ENCODE assay signal across 16 cellular contexts in the genomic region with DNA sequence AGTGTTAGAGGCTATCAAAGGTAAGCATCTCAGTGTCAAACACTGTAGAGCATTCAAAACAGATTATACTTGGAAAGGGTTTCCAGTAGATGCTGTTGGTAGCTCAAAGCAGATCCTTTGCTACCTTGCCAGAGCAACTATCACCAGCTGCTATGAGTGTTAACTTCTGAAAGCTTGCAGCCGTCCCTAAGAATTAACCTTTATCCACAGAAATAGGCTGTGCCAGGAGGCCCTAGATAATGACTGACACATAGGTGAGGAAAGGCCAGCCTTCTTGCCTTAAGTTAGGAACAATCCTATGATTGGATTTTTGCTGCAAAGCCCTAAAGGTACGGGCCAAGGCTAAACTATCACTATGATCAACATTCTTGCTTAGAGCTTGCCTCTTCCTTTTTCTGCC.
DNase-seq lines count a peak whose midpoint lies in the region; ATAC-seq and TF ChIP-seq lines count a peak whose summit lies in the region.
"Had no signal": no experiment of that assay in that cellular context is flagged by ENCODE, and none has a peak within 500 bp of the region (broad histone marks: within the 10 kb centered on the region; RNA-seq: fewer than 3 reads in every experiment).

No MANE protein-coding gene starts in this region.

- DNase-seq in left ventricle myocardium superior, result no peak
- no peak for DNase-seq in left ventricle myocardium inferior
- DNase-seq in body of pancreas, result peak in 2 of 4 donors; percentile 3 to 29
- DNase-seq in left colon, result no peak
- no peak for DNase-seq in activated CD4-positive, alpha-beta T cell treated with anti-CD3 and anti-CD28 coated beads for 36 hours
- no peak for DNase-seq in COR-L47 (lab: John Stamatoyannopoulos, UW)
- DNase-seq in NAMALWA (ENCODE audit: low spot score), result no peak
- DNase-seq: CD4-positive, CD25-positive, alpha-beta regulatory T cell; DND-41; GM23248; NCI-H226; NCI-H526 treated with DMSO at 0.1 percent for 48 hours; SW 1271 had no signal

- ATAC-seq in left ventricle myocardium superior, result peak; percentile 35
- ATAC-seq in body of pancreas, result peak; percentile 27
- peak; percentile 65 for ATAC-seq in left colon
- no peak for ATAC-seq in activated CD4-positive, alpha-beta T cell treated with anti-CD3 and anti-CD28 coated beads for 36 hours
- ATAC-seq: GM12878 had no signal

- no peaks in the 10 kb centered on the region for H3K36me3 Mint-ChIP-seq in activated CD4-positive, alpha-beta T cell treated with anti-CD3 and anti-CD28 coated beads for 36 hours (ENCODE audit: low read depth)
- H3K36me3 Mint-ChIP-seq: CD4-positive, CD25-positive, alpha-beta regulatory T cell had no signal

- no peaks in the 10 kb centered on the region for H3K27me3 ChIP-seq in left ventricle myocardium inferior (ENCODE audit: low read depth)
- no peaks in the 10 kb centered on the region for H3K27me3 ChIP-seq in body of pancreas

- WGBS in body of pancreas, 2 donors, result 28 to 63% methylated on average over 2 of the region's 2 CpGs

- H3K4me3 Mint-ChIP-seq in activated CD4-positive, alpha-beta T cell treated with anti-CD3 and anti-CD28 coated beads for 36 hours, result no peak overlapping the region
- H3K4me3 Mint-ChIP-seq: B cell; CD4-positive, CD25-positive, alpha-beta regulatory T cell had no signal

- no peaks in the 10 kb centered on the region for H3K27me3 Mint-ChIP-seq in activated CD4-positive, alpha-beta T cell treated with anti-CD3 and anti-CD28 coated beads for 36 hours
- H3K27me3 Mint-ChIP-seq: B cell; CD4-positive, CD25-positive, alpha-beta regulatory T cell had no signal

- H3K27ac ChIP-seq in left ventricle myocardium inferior (replicated peaks) (no peak overlapping the region), body of pancreas (no peak overlapping the region)
- H3K27ac ChIP-seq: GM23248, HL-60 had no signal

- TF ChIP-seq POLR2A in body of pancreas (IDR thresholded peaks at IDR 0.05), result no peak

- H3K9me3 ChIP-seq in left ventricle myocardium inferior (replicated peaks) (peaks cover 16% of the 10 kb centered on the region), body of pancreas (peaks cover 0 to 9% (median 0%) of the 10 kb centered on the region in 3 donors)

- POLR2A ChIA-PET in activated CD4-positive, alpha-beta T cell treated with anti-CD3 and anti-CD28 coated beads for 36 hours (lab: Charles Lee), result no interaction called here

- intact Hi-C loops in left ventricle myocardium superior (cut with micrococcal nuclease), result no loop called here
- intact Hi-C loops in left ventricle myocardium inferior (cut with micrococcal nuclease), result no loop called here
- intact Hi-C loops in body of pancreas (cut with DNase I), result no loop called here
- intact Hi-C loops in left colon (cut with DNase I, micrococcal nuclease), result no loop called here
- intact Hi-C loops in activated CD4-positive, alpha-beta T cell treated with anti-CD3 and anti-CD28 coated beads for 36 hours (cut with DNase I, micrococcal nuclease), result no loop called here

- H3K4me1 Mint-ChIP-seq in activated CD4-positive, alpha-beta T cell treated with anti-CD3 and anti-CD28 coated beads for 36 hours, result no peaks in the 10 kb centered on the region
- H3K4me1 Mint-ChIP-seq: B cell; CD4-positive, CD25-positive, alpha-beta regulatory T cell had no signal

- TF ChIP-seq CTCF in left ventricle myocardium inferior (IDR thresholded peaks at IDR 0.05; ENCODE audit: borderline replicate concordance), result no peak
- no peak for TF ChIP-seq CTCF in body of pancreas (IDR thresholded peaks at IDR 0.05)

- no peak overlapping the region for H3K27ac Mint-ChIP-seq in activated CD4-positive, alpha-beta T cell treated with anti-CD3 and anti-CD28 coated beads for 36 hours
- H3K27ac Mint-ChIP-seq: B cell; CD4-positive, CD25-positive, alpha-beta regulatory T cell had no signal

- H3K4me3 ChIP-seq in left ventricle myocardium inferior, result no peak overlapping the region
- H3K4me3 ChIP-seq in body of pancreas, result no peak overlapping the region
- H3K4me3 ChIP-seq: GM12878, GM23248 had no signal

- no peaks in the 10 kb centered on the region for H3K4me1 ChIP-seq in left ventricle myocardium inferior
- H3K4me1 ChIP-seq in body of pancreas, result peaks cover 26% of the 10 kb centered on the region

- H3K9me3 Mint-ChIP-seq in activated CD4-positive, alpha-beta T cell treated with anti-CD3 and anti-CD28 coated beads for 36 hours (ENCODE audit: low read depth), result peaks cover 2% of the 10 kb centered on the region

- H3K36me3 ChIP-seq in left ventricle myocardium inferior (no peaks in the 10 kb centered on the region), body of pancreas (replicated peaks in 1 of 2; ENCODE audit: insufficient read depth in 1 of 2, low read depth in 2 of 2) (no peaks in the 10 kb centered on the region)

- CTCF ChIA-PET in activated CD4-positive, alpha-beta T cell treated with anti-CD3 and anti-CD28 coated beads for 36 hours (lab: Charles Lee), result no interaction called here
